7 cellular contexts compared by ENCODE assay signal in the genomic region with DNA sequence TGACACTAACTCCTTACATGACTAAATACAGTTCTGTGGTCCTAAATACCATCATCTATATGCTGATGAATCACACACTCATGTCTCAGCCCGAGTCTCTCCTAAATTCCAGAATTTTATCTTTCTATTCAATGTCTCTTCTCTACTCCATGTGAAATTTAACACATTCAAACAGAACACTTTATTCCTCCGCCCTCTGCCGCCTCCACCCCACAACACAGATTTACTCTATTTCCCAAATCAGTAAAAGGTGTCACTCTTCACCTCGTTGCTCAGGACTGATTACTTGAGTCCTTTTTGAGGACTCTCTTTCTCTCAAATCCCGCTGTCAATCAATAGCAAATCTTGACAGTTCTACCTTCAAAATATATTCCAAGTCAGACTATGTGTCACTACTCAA.
"Had no signal": no experiment of that assay in that cellular context is flagged by ENCODE, and none has a peak within 500 bp of the region (broad histone marks: within the 10 kb centered on the region; RNA-seq: fewer than 3 reads in every experiment).

No MANE protein-coding gene starts in this region.

- H3K27me3 Mint-ChIP-seq: IgD-negative memory B cell had no signal

- H3K36me3 Mint-ChIP-seq: IgD-negative memory B cell had no signal

- H3K27ac Mint-ChIP-seq: IgD-negative memory B cell had no signal

- DNase-seq: IMR-90, KBM-7 had no signal

- H3K4me3 Mint-ChIP-seq: IgD-negative memory B cell had no signal

- ATAC-seq: HepG2, K562 had no signal

- H3K27ac ChIP-seq: HL-60 had no signal

- FAIRE-seq: HepG2, HTR-8/SVneo, K562 had no signal

- H3K9me3 Mint-ChIP-seq: IgD-negative memory B cell had no signal

- H3K4me3 ChIP-seq: K562 had no signal
